14 cellular contexts compared by ENCODE assay signal in the genomic region with DNA sequence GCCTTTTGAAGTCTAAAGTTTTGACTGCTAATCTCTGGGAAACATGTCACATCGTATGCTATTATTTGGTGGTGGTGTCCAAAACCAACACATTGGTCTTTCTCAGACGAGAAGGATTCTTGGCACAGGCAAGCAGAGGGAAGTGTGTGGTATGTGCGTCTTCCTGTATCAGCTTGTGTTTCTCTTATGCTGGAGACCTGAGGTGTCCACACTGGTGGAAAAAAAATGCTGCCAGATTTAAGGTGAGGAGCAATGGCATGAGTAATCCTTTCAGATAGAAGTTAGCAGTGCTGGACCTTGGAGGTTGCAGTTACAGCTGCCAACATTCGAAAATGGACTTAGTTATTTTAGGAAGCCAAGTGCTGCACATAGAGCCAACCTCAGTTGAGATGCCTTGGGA. TPM values are rescaled to one million over a fixed set of nuclear protein-coding genes. Genes with fewer than 3 reads are reported as not detected.
DNase-seq lines count a peak whose midpoint lies in the region; FAIRE-seq and TF ChIP-seq lines count a peak whose summit lies in the region.
"Had no signal": no experiment of that assay in that cellular context is flagged by ENCODE, and none has a peak within 500 bp of the region (broad histone marks: within the 10 kb centered on the region; RNA-seq: fewer than 3 reads in every experiment).

No MANE protein-coding gene starts in this region.

- H3K4me2 ChIP-seq in Karpas-422 (ENCODE audit: low read depth, low read length, poor library complexity, severe bottlenecking) = no peak overlapping the region

- H3K36me3 ChIP-seq in Karpas-422 (ENCODE audit: insufficient read depth, low read length) = no peaks in the 10 kb centered on the region

- peak; percentile 69 for FAIRE-seq in urothelium cell line (lab: Jason Lieb, UNC)

- peaks cover 8% of the 10 kb centered on the region for H3K4me1 ChIP-seq in Karpas-422 (ENCODE audit: low read length)

- no peaks in the 10 kb centered on the region for H3K79me2 ChIP-seq in Karpas-422 (ENCODE audit: low read length)

- H3K27ac ChIP-seq in RWPE1 = peak overlapping the region; percentile 98
- H3K27ac ChIP-seq in Karpas-422 (ENCODE audit: low read length) = no peak overlapping the region

- no peaks in the 10 kb centered on the region for H4K20me1 ChIP-seq in Karpas-422 (ENCODE audit: insufficient read depth, low read depth, low read length)

- POLR2A ChIA-PET in RWPE1 (lab: Yijun Ruan, JAX; ENCODE audit: low non-redundant PET) = no interaction called here

- H3K27me3 ChIP-seq in Karpas-422 (ENCODE audit: low read length) = no peaks in the 10 kb centered on the region

- H3K9me2 ChIP-seq in Karpas-422 (replicated peaks; ENCODE audit: insufficient read depth, low read length) = no peaks in the 10 kb centered on the region

- H3K4me3 ChIP-seq in epithelial cell of esophagus (ENCODE audit: low read length) (no peak overlapping the region), Karpas-422 (ENCODE audit: low read length) (no peak overlapping the region)

- CTCF ChIA-PET in RWPE1 (lab: Yijun Ruan, JAX) = no interaction called here

- no peak for TF ChIP-seq CTCF in RWPE1 (conservative IDR thresholded peaks at IDR 0.05; ENCODE audit: low read depth)
- TF ChIP-seq CTCF in epithelial cell of esophagus (IDR thresholded peaks at IDR 0.05; ENCODE audit: insufficient read depth, low read depth, low read length, missing control alignments) = no peak

- no peak overlapping the region for H3K9ac ChIP-seq in Karpas-422 (ENCODE audit: low read length)

- DNase-seq in RWPE1 (ENCODE audit: low spot score) = peak; percentile 67
- peak; percentile 87 for DNase-seq in epithelial cell of esophagus (ENCODE audit: low read depth)
- DNase-seq in kidney glomerular epithelial cell (lab: John Stamatoyannopoulos, UW) = peak; percentile 55
- peak; percentile 67 for DNase-seq in urothelium cell line (ENCODE audit: low spot score)
- DNase-seq in ureter (ENCODE audit: low spot score) = no peak
- DNase-seq in Karpas-422 = no peak
- no peak for DNase-seq in NCI-H748 treated with DMSO at 0.1 percent for 48 hours (lab: John Stamatoyannopoulos, UW)
- DNase-seq: activated naive CD4-positive, alpha-beta T cell treated with anti-CD3 and anti-CD28 coated beads for 36 hours; CD4-positive, alpha-beta T cell; erythroblast; NCI-H1436 treated with DMSO at 0.1 percent for 48 hours; NCI-H446 treated with DMSO at 0.1 percent for 48 hours; stimulated activated CD4-positive, alpha-beta T cell treated with anti-CD3 and anti-CD28 coated beads, Interleukin-2, amount 100 ng/mL, for 48 hours; T-helper 17 cell had no signal

- H3K9me3 ChIP-seq in Karpas-422 (ENCODE audit: low read length) = no peaks in the 10 kb centered on the region

- no peak overlapping the region for H2AFZ ChIP-seq in Karpas-422 (ENCODE audit: low read length)

RNA-seq across cellular contexts. Expression of a gene that starts 11.7 kb away (rescaled TPM):
- 120 TPM for total RNA-seq in ureter
- total RNA-seq in Karpas-422 (2014; rRNA removed; shearing (Covaris generic); ENCODE audit: low replicate concordance) = 0.26 TPM in 1 of 2 replicates, not detected in the other

Comparison
In these comparisons a context has a peak if more than half of its experiments do, and no peak if none do; other contexts are left out.
1. DNase-seq: peak in RWPE1 (single experiment), epithelial cell of esophagus (single experiment), kidney glomerular epithelial cell (single experiment) and urothelium cell line (single experiment); none in ureter (single experiment), Karpas-422 (single experiment) and NCI-H748 treated with DMSO at 0.1 percent for 48 hours (single experiment).
2. RNA of a gene that starts 11.7 kb away (total RNA-seq): 120 TPM in ureter (single experiment); 0.26 TPM in Karpas-422; every median in the first group is over 10 times any median in the second.